Comparison of ENCODE assay signal across 10 cellular contexts in the genomic region with DNA sequence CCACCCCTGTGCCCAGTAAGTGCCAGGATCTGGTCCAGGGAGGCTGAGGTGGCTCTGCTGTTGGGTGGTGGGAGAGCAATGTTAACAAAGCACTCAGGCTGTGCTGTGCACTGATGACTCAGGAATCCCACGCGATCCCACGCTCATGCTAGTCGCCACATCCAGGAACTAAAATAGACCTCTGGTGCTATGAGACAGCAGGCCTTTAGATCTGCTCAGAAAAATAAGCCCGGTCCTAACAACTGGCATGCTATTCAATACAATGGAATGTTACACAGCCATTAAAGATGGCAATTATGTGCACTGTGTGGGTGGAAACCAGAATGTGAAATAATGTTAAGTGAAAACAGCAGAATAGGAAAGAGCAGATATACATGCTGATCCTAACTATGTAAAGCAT.
DNase-seq lines count a peak whose midpoint lies in the region; ATAC-seq lines count a peak whose summit lies in the region.
"Had no signal": no experiment of that assay in that cellular context is flagged by ENCODE, and none has a peak within 500 bp of the region (broad histone marks: within the 10 kb centered on the region; RNA-seq: fewer than 3 reads in every experiment).

No MANE protein-coding gene starts in this region.

- DNase-seq in stimulated activated naive CD4-positive, alpha-beta T cell treated with Interleukin-2 at 50 U/mL for 16 hours (lab: John Stamatoyannopoulos, UW) = peak; percentile 5
- no peak for DNase-seq in stimulated activated naive CD4-positive, alpha-beta T cell (lab: John Stamatoyannopoulos, UW)
- DNase-seq in activated T-cell treated with anti-CD3 and anti-CD28 coated beads, Interleukin-2, amount 50 U/mL, for 48 hours = peak; percentile 54 to 62
- DNase-seq in iris pigment epithelial cell (ENCODE audit: low read depth) = peak; percentile 93
- DNase-seq in LoVo (ENCODE audit: low spot score) = no peak
- no peak for DNase-seq in GDM1 (lab: John Stamatoyannopoulos, UW)
- DNase-seq: adrenal gland, immature natural killer cell had no signal

- no peak for ATAC-seq in HG02840 (IDR thresholded peaks at IDR 0.05; ENCODE audit: low FRiP score, unreplicated experiment)
- no peak for ATAC-seq in HG02642 (IDR thresholded peaks at IDR 0.05; ENCODE audit: poor library complexity, unreplicated experiment)

Comparison
In these comparisons a context has a peak if more than half of its experiments do, and no peak if none do; other contexts are left out.
1. DNase-seq: peak in stimulated activated naive CD4-positive, alpha-beta T cell treated with Interleukin-2 at 50 U/mL for 16 hours (single experiment), activated T-cell treated with anti-CD3 and anti-CD28 coated beads, Interleukin-2, amount 50 U/mL, for 48 hours (2 of 2) and iris pigment epithelial cell (single experiment); none in stimulated activated naive CD4-positive, alpha-beta T cell (0 of 6), LoVo (single experiment) and GDM1 (single experiment).